ENCODE assay signal across 10 cellular contexts in genomic region chr11:78080818-78081495, GRCh38. TPM values are rescaled to one million over a fixed set of nuclear protein-coding genes. Genes with fewer than 3 reads are reported as not detected.
DNase-seq lines count a peak whose midpoint lies in the region; TF ChIP-seq lines count a peak whose summit lies in the region.
"Had no signal": no experiment of that assay in that cellular context is flagged by ENCODE, and none has a peak within 500 bp of the region (broad histone marks: within the 10 kb centered on the region; RNA-seq: fewer than 3 reads in every experiment).

No MANE protein-coding gene starts in this region.

- no peaks in the 10 kb centered on the region for H3K27me3 ChIP-seq in H9 (ENCODE audit: insufficient read depth, low read length)
- H3K27me3 ChIP-seq in kidney epithelial cell (ENCODE audit: control insufficient read depth, insufficient read depth, low read length): no peaks in the 10 kb centered on the region
- no peaks in the 10 kb centered on the region for H3K27me3 ChIP-seq in tibial nerve
- H3K27me3 ChIP-seq in MG63: no peaks in the 10 kb centered on the region

- H4K20me1 ChIP-seq in H9 (ENCODE audit: control insufficient read depth, insufficient read depth, insufficient read length): no peaks in the 10 kb centered on the region

- no peak overlapping the region for H2BK120ac ChIP-seq in H9 (ENCODE audit: low read depth, low read length, poor library complexity, severe bottlenecking)

- H2BK5ac ChIP-seq in H9 (ENCODE audit: insufficient read length, low read length): no peak overlapping the region

- peaks cover 13% of the 10 kb centered on the region; the same call in 1 of the 2 replicates for H3K79me2 ChIP-seq in H9 (ENCODE audit: insufficient read depth, low read length)

- no peak overlapping the region for H4K91ac ChIP-seq in H9 (ENCODE audit: insufficient read length, low read depth, low read length)

- TF ChIP-seq EP300 in tibial nerve (IDR thresholded peaks at IDR 0.05): no peak

- H2BK12ac ChIP-seq in H9 (ENCODE audit: insufficient read length, low read depth, low read length): no peak overlapping the region

- H3K36me3 Mint-ChIP-seq in H9 (ENCODE audit: insufficient read depth in 1 of 3, low read depth in 3 of 3) (peaks cover 0 to 8% (median 4%) of the 10 kb centered on the region in 3 experiments; a peak in 4 of 7 replicates), CD14-positive monocyte (peaks cover 0 to 2% of the 10 kb centered on the region in 2 donors)
- H3K36me3 Mint-ChIP-seq in activated CD4-positive, alpha-beta memory T cell treated with anti-CD3 and anti-CD28 coated beads for 36 hours: peaks cover 2% of the 10 kb centered on the region

- H2BK15ac ChIP-seq in H9 (ENCODE audit: low read depth, low read length): no peak overlapping the region

- H3K9me3 ChIP-seq in H9 (ENCODE audit: control insufficient read depth, low read depth, low read length) (no peaks in the 10 kb centered on the region), tibial nerve (no peaks in the 10 kb centered on the region), MG63 (no peaks in the 10 kb centered on the region)

- DNase-seq in AML-193 (lab: John Stamatoyannopoulos, UW): peak; percentile 21 to 23
- DNase-seq in H9: no peak
- DNase-seq in activated CD4-positive, alpha-beta memory T cell treated with anti-CD3 and anti-CD28 coated beads for 36 hours: no peak
- DNase-seq in kidney epithelial cell (ENCODE audit: low read depth): peak; percentile 35
- no peak for DNase-seq in tibial nerve (ENCODE audit: low spot score in 2 of 2)
- DNase-seq in CD14-positive monocyte (ENCODE audit: low spot score): no peak
- no peak for DNase-seq in SK-N-DZ (ENCODE audit: low spot score)
- DNase-seq in MG63: no peak
- DNase-seq: KG1 had no signal

- no peak for TF ChIP-seq POLR2A in tibial nerve (IDR thresholded peaks at IDR 0.05)

- no peak overlapping the region for H4K5ac ChIP-seq in H9 (ENCODE audit: insufficient read length, low read depth, low read length)

- peaks cover 8% of the 10 kb centered on the region for H3K23me2 ChIP-seq in H9 (ENCODE audit: insufficient read length, low read depth, low read length, poor library complexity, severe bottlenecking)

- H3K4me1 Mint-ChIP-seq in H9: peaks cover 11 to 16% of the 10 kb centered on the region in 2 experiments
- peaks cover 31% of the 10 kb centered on the region for H3K4me1 Mint-ChIP-seq in activated CD4-positive, alpha-beta memory T cell treated with anti-CD3 and anti-CD28 coated beads for 36 hours (ENCODE audit: low read depth)
- peaks cover 37% of the 10 kb centered on the region for H3K4me1 Mint-ChIP-seq in CD14-positive monocyte

- H2AK5ac ChIP-seq in H9 (ENCODE audit: insufficient read length, low read length): no peak overlapping the region

- intact Hi-C loops in activated CD4-positive, alpha-beta memory T cell treated with anti-CD3 and anti-CD28 coated beads for 36 hours (cut with micrococcal nuclease): no loop called here
- intact Hi-C loops in CD14-positive monocyte (cut with micrococcal nuclease): no loop called here

- H2AFZ ChIP-seq in H9 (ENCODE audit: low read length): no peak overlapping the region

- H3K27ac Mint-ChIP-seq in H9 (peak overlapping the region in 1 of 3 experiments; percentile 6; a peak in 1 of 7 replicates), CD14-positive monocyte (peak overlapping the region in 2 of 7 donors; percentile 2 to 41)
- H3K27ac Mint-ChIP-seq in activated CD4-positive, alpha-beta memory T cell treated with anti-CD3 and anti-CD28 coated beads for 36 hours: peak overlapping the region; percentile 3

- H3K9ac ChIP-seq in H9 (ENCODE audit: extremely low read depth, insufficient read length, low read length): no peak overlapping the region

- H3K4me3 Mint-ChIP-seq in H9: peak overlapping the region; percentile 1 to 62; a peak in 4 of 5 replicates
- peak overlapping the region; percentile 12 for H3K4me3 Mint-ChIP-seq in activated CD4-positive, alpha-beta memory T cell treated with anti-CD3 and anti-CD28 coated beads for 36 hours
- no peak overlapping the region for H3K4me3 Mint-ChIP-seq in CD14-positive monocyte

- no peak overlapping the region for H3T11ph ChIP-seq in H9 (ENCODE audit: low read length)

- TF ChIP-seq CTCF in H9 (conservative IDR thresholded peaks at IDR 0.05) (no peak), kidney epithelial cell (IDR thresholded peaks at IDR 0.05; ENCODE audit: insufficient read depth, low read length, poor library complexity, severe bottlenecking) (no peak), tibial nerve (IDR thresholded peaks at IDR 0.05) (no peak), CD14-positive monocyte (IDR thresholded peaks at IDR 0.05) (no peak)

- H3K14ac ChIP-seq in H9 (ENCODE audit: insufficient read depth, low read length): no peak overlapping the region

- H3K27ac ChIP-seq in H9 (ENCODE audit: insufficient read length, low read depth, low read length) (no peak overlapping the region), tibial nerve (no peak overlapping the region)

- H3K9me3 Mint-ChIP-seq in H9: no peaks in the 10 kb centered on the region; a peak in 1 of 5 replicates
- H3K9me3 Mint-ChIP-seq in activated CD4-positive, alpha-beta memory T cell treated with anti-CD3 and anti-CD28 coated beads for 36 hours: no peaks in the 10 kb centered on the region
- H3K9me3 Mint-ChIP-seq in CD14-positive monocyte: peaks cover 0 to 1% (median 0%) of the 10 kb centered on the region in 7 donors
- H3K9me3 Mint-ChIP-seq: dendritic cell treated with granulocyte-macrophage colony-stimulating factor and Interleukin-4, amounts not matched to agents 40 ng/mL and 50 ng/mL, for 4 days had no signal

- H3K79me1 ChIP-seq in H9 (ENCODE audit: insufficient read depth, low read depth, low read length, poor library complexity, severe bottlenecking): no peaks in the 10 kb centered on the region

- CTCF ChIA-PET in activated CD4-positive, alpha-beta memory T cell treated with anti-CD3 and anti-CD28 coated beads for 36 hours (lab: Charles Lee): interaction anchor here (2.0 kb wide), 1 partner anchor 35 kb away, joined by 5 read pairs; no protein-coding TSS in a partner anchor

- POLR2A ChIA-PET in activated CD4-positive, alpha-beta memory T cell treated with anti-CD3 and anti-CD28 coated beads for 36 hours (lab: Charles Lee): interaction anchor here (0.6 kb wide), 1 partner anchor 258 kb away, joined by 3 read pairs; no protein-coding TSS in a partner anchor

- H3K36me3 ChIP-seq in kidney epithelial cell (ENCODE audit: control insufficient read depth, insufficient read depth, low read length) (no peaks in the 10 kb centered on the region), tibial nerve (no peaks in the 10 kb centered on the region), MG63 (peaks cover 13% of the 10 kb centered on the region)

- H3K4me3 ChIP-seq in kidney epithelial cell (ENCODE audit: low read depth, low read length): no peak overlapping the region
- H3K4me3 ChIP-seq in tibial nerve: no peak overlapping the region
- no peak overlapping the region for H3K4me3 ChIP-seq in MG63

- no peak overlapping the region for H3K23ac ChIP-seq in H9 (ENCODE audit: insufficient read length, low read depth, low read length)

- H3K27me3 Mint-ChIP-seq in H9 (ENCODE audit: low read depth) (peaks cover 10% of the 10 kb centered on the region), CD14-positive monocyte (ENCODE audit: low read depth in 3 of 3) (peaks cover 0 to 1% (median 0%) of the 10 kb centered on the region in 3 donors)
- no peaks in the 10 kb centered on the region for H3K27me3 Mint-ChIP-seq in activated CD4-positive, alpha-beta memory T cell treated with anti-CD3 and anti-CD28 coated beads for 36 hours
- H3K27me3 Mint-ChIP-seq: dendritic cell treated with granulocyte-macrophage colony-stimulating factor and Interleukin-4, amounts not matched to agents 40 ng/mL and 50 ng/mL, for 4 days had no signal

- H3K4me2 ChIP-seq in H9 (ENCODE audit: insufficient read depth, insufficient read length, low read length): no peak overlapping the region

- no peaks in the 10 kb centered on the region for H3K4me1 ChIP-seq in H9 (ENCODE audit: insufficient read depth, low read length)
- H3K4me1 ChIP-seq in tibial nerve: peaks cover 0 to 37% (median 24%) of the 10 kb centered on the region in 4 donors

- H3K4ac ChIP-seq in H9 (ENCODE audit: low read depth, low read length): no peak overlapping the region

- H3K56ac ChIP-seq in H9 (ENCODE audit: insufficient read length, low read depth, low read length): no peak overlapping the region

- no peak overlapping the region for H4K8ac ChIP-seq in H9 (replicated peaks; ENCODE audit: insufficient read length, low read depth, low read length)

- no peak overlapping the region for H2BK20ac ChIP-seq in H9 (ENCODE audit: low read depth, low read length, poor library complexity, severe bottlenecking)

- WGBS in H9 (ENCODE audit: extremely low coverage, insufficient read length, low lambda C conversion rate): no CpG with 5 or more reads among the region's 11 CpGs
- 85 to 88% methylated on average over 11 of the region's 11 CpGs for WGBS in tibial nerve, 2 donors

- H3K18ac ChIP-seq in H9 (ENCODE audit: insufficient read length, low read depth, low read length): no peak overlapping the region

RNA-seq across cellular contexts. Expression of gene NDUFC2, which starts 1.3 kb away (rescaled TPM):
- total RNA-seq in H9 (2021) (247 and 260 TPM in 2 replicates), kidney epithelial cell (98.5 and 155 TPM in 2 replicates), tibial nerve (10 to 100 TPM; 49.6 to 88.3 (median 66.3) TPM)
- total RNA-seq in activated CD4-positive, alpha-beta memory T cell treated with anti-CD3 and anti-CD28 coated beads for 36 hours: 100 to 1,000 TPM; 209 to 230 TPM
- polyA plus RNA-seq in CD14-positive monocyte: 100 to 1,000 TPM; 209 to 219 TPM
- 167 and 180 TPM in 2 replicates for polyA plus RNA-seq in SK-N-DZ (2014; cell fraction: cytosol; rRNA removed)
- 102 and 115 TPM in 2 replicates for polyA plus RNA-seq in SK-N-DZ (2014; cell fraction: nucleus; rRNA removed)
- 77.7 and 95.3 TPM in 2 replicates for total RNA-seq in MG63 (2014; rRNA removed; shearing (Covaris generic); ENCODE audit: low replicate concordance)

RNA-seq across cellular contexts. Expression of gene THRSP, which starts 17.3 kb away (rescaled TPM):
- not detected in 2 replicates for total RNA-seq in H9 (2021)
- total RNA-seq in activated CD4-positive, alpha-beta memory T cell treated with anti-CD3 and anti-CD28 coated beads for 36 hours: not detected
- not detected in 2 replicates for total RNA-seq in kidney epithelial cell
- 10 to 100 TPM in 2 of 4 donors, 1 to 10 TPM in 2; 4.0 to 22.9 (median 8.7) TPM for total RNA-seq in tibial nerve
- not detected for polyA plus RNA-seq in CD14-positive monocyte
- not detected in 2 replicates for polyA plus RNA-seq in SK-N-DZ (2014; cell fraction: cytosol; rRNA removed)
- 0.20 TPM in 1 of 2 replicates, not detected in the other for polyA plus RNA-seq in SK-N-DZ (2014; cell fraction: nucleus; rRNA removed)
- 0.63 TPM in 1 of 2 replicates, not detected in the other for total RNA-seq in MG63 (2014; rRNA removed; shearing (Covaris generic); ENCODE audit: low replicate concordance)

RNA-seq across cellular contexts. Expression of gene KCTD14, which starts 57.9 kb away (rescaled TPM):
- 12.5 and 13.8 TPM in 2 replicates for total RNA-seq in H9 (2021)
- under 1 TPM in 1 of 2 experiments, not detected in 1; 0.17 TPM for total RNA-seq in activated CD4-positive, alpha-beta memory T cell treated with anti-CD3 and anti-CD28 coated beads for 36 hours
- total RNA-seq in kidney epithelial cell: 6.2 and 6.7 TPM in 2 replicates
- total RNA-seq in tibial nerve: 1 to 10 TPM; 2.5 to 6.0 (median 3.4) TPM
- under 1 TPM; 0.14 to 0.33 TPM for polyA plus RNA-seq in CD14-positive monocyte
- polyA plus RNA-seq in SK-N-DZ (2014; cell fraction: cytosol; rRNA removed): 1.3 and 2.0 TPM in 2 replicates
- polyA plus RNA-seq in SK-N-DZ (2014; cell fraction: nucleus; rRNA removed): 1.2 and 1.7 TPM in 2 replicates
- total RNA-seq in MG63 (2014; rRNA removed; shearing (Covaris generic); ENCODE audit: low replicate concordance): 5.8 and 12.8 TPM in 2 replicates

RNA-seq across cellular contexts. Expression of gene ALG8, which starts 58.5 kb away (rescaled TPM):
- total RNA-seq in H9 (2021) (77.5 and 78.8 TPM in 2 replicates), kidney epithelial cell (18.2 and 31.5 TPM in 2 replicates), tibial nerve (10 to 100 TPM; 24.9 to 43.5 (median 32.0) TPM)
- 10 to 100 TPM; 45.8 to 45.9 TPM for total RNA-seq in activated CD4-positive, alpha-beta memory T cell treated with anti-CD3 and anti-CD28 coated beads for 36 hours
- 10 to 100 TPM; 40.6 to 41.7 TPM for polyA plus RNA-seq in CD14-positive monocyte
- polyA plus RNA-seq in SK-N-DZ (2014; cell fraction: cytosol; rRNA removed): 105 and 133 TPM in 2 replicates
- polyA plus RNA-seq in SK-N-DZ (2014; cell fraction: nucleus; rRNA removed): 91.1 and 91.3 TPM in 2 replicates
- total RNA-seq in MG63 (2014; rRNA removed; shearing (Covaris generic); ENCODE audit: low replicate concordance): 33.6 and 110 TPM in 2 replicates

Comparison
In these comparisons a context has a peak if more than half of its experiments do, and no peak if none do; other contexts are left out.
1. DNase-seq: peak in AML-193 (2 of 2) and kidney epithelial cell (single experiment); none in H9 (single experiment), activated CD4-positive, alpha-beta memory T cell treated with anti-CD3 and anti-CD28 coated beads for 36 hours (single experiment), tibial nerve (0 of 2), CD14-positive monocyte (single experiment), SK-N-DZ (single experiment) and MG63 (single experiment).
2. H3K4me3 Mint-ChIP-seq: peak in H9 (2 of 2) and activated CD4-positive, alpha-beta memory T cell treated with anti-CD3 and anti-CD28 coated beads for 36 hours (single experiment); none in CD14-positive monocyte (0 of 2).